Comparison of ENCODE assay signal across 16 cellular contexts in the genomic region with DNA sequence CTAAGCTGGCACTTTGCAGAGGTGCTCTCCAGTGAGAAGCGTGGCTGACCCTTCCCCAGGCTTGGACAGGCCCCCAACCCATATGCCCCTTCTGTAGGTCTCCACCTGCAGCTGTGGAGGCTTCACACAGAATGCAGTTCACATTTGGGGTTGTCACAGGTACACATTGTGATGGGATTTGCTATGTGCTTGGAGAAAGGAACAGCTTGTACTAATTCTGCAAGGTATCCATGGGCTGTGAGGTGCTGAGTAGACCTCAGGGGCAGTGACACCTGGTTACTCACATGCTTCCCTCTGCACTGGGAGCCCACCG.
"Had no signal": no experiment of that assay in that cellular context is flagged by ENCODE, and none has a peak within 500 bp of the region (broad histone marks: within the 10 kb centered on the region; RNA-seq: fewer than 3 reads in every experiment).

No MANE protein-coding gene starts in this region.

- H3K4me1 Mint-ChIP-seq: activated CD4-positive, alpha-beta memory T cell treated with anti-CD3 and anti-CD28 coated beads, Interleukin-2, amount 10 ng/mL, durations not matched to agents 7 days and 5 days; activated naive CD4-positive, alpha-beta T cell treated with anti-CD3 and anti-CD28 coated beads, Interleukin-2, amount 10 ng/mL, durations not matched to agents 7 days and 5 days; naive B cell; stimulated activated effector memory CD8-positive, alpha-beta T cell treated with anti-CD3 and anti-CD28 coated beads, Interleukin-12 subunit alpha, Interleukin-12 subunit beta, amount 100 ng/mL, for 72 hours had no signal

- H3K27me3 Mint-ChIP-seq: activated CD4-positive, alpha-beta memory T cell treated with anti-CD3 and anti-CD28 coated beads, Interleukin-2, amount 10 ng/mL, durations not matched to agents 7 days and 5 days; activated naive CD4-positive, alpha-beta T cell treated with anti-CD3 and anti-CD28 coated beads, Interleukin-2, amount 10 ng/mL, durations not matched to agents 7 days and 5 days; dendritic cell treated with granulocyte-macrophage colony-stimulating factor and Interleukin-4, amounts not matched to agents 40 ng/mL and 50 ng/mL, for 4 days; naive B cell had no signal

- H3K27ac ChIP-seq: psoas muscle had no signal

- ATAC-seq: stimulated activated effector memory CD8-positive, alpha-beta T cell treated with anti-CD3 and anti-CD28 coated beads, Interleukin-12 subunit alpha, Interleukin-12 subunit beta, amount 100 ng/mL, for 72 hours had no signal

- H3K36me3 Mint-ChIP-seq: activated naive CD4-positive, alpha-beta T cell treated with anti-CD3 and anti-CD28 coated beads, Interleukin-2, amount 10 ng/mL, durations not matched to agents 7 days and 5 days; naive B cell; stimulated activated effector memory CD8-positive, alpha-beta T cell treated with anti-CD3 and anti-CD28 coated beads, Interleukin-12 subunit alpha, Interleukin-12 subunit beta, amount 100 ng/mL, for 72 hours had no signal

- H3K4me3 ChIP-seq: body of pancreas, psoas muscle had no signal

- H3K9me3 ChIP-seq: body of pancreas had no signal

- DNase-seq: activated CD4-positive, alpha-beta memory T cell treated with anti-CD3 and anti-CD28 coated beads, Interleukin-2, amount 10 ng/mL, durations not matched to agents 7 days and 5 days; activated CD4-positive, alpha-beta T cell treated with anti-CD3 and anti-CD28 coated beads for 48 hours; activated effector memory CD4-positive, alpha-beta T cell treated with anti-CD3 and anti-CD28 coated beads, Interleukin-2, amount 50 U/mL, for 16 hours; activated naive CD4-positive, alpha-beta T cell treated with anti-CD3 and anti-CD28 coated beads, Interleukin-2, amount 10 ng/mL, durations not matched to agents 7 days and 5 days; activated T-cell treated with anti-CD3 and anti-CD28 coated beads for 4 hours; caudate nucleus; effector CD4-positive, alpha-beta T cell; mesendoderm; naive B cell; stimulated activated CD4-positive, alpha-beta T cell treated with anti-CD3 and anti-CD28 coated beads, Interleukin-1b, Interleukin-23, amount 100 ng/mL, for 48 hours; T-helper 2 cell; trophoblast cell had no signal

- H3K4me3 Mint-ChIP-seq: activated CD4-positive, alpha-beta memory T cell treated with anti-CD3 and anti-CD28 coated beads, Interleukin-2, amount 10 ng/mL, durations not matched to agents 7 days and 5 days; activated naive CD4-positive, alpha-beta T cell treated with anti-CD3 and anti-CD28 coated beads, Interleukin-2, amount 10 ng/mL, durations not matched to agents 7 days and 5 days; dendritic cell treated with granulocyte-macrophage colony-stimulating factor and Interleukin-4, amounts not matched to agents 40 ng/mL and 50 ng/mL, for 4 days; stimulated activated effector memory CD8-positive, alpha-beta T cell treated with anti-CD3 and anti-CD28 coated beads, Interleukin-12 subunit alpha, Interleukin-12 subunit beta, amount 100 ng/mL, for 72 hours had no signal

- H3K4me1 ChIP-seq: psoas muscle had no signal

- H3K27ac Mint-ChIP-seq: activated CD4-positive, alpha-beta memory T cell treated with anti-CD3 and anti-CD28 coated beads, Interleukin-2, amount 10 ng/mL, durations not matched to agents 7 days and 5 days; activated naive CD4-positive, alpha-beta T cell treated with anti-CD3 and anti-CD28 coated beads, Interleukin-2, amount 10 ng/mL, durations not matched to agents 7 days and 5 days; dendritic cell treated with granulocyte-macrophage colony-stimulating factor and Interleukin-4, amounts not matched to agents 40 ng/mL and 50 ng/mL, for 4 days; naive B cell; stimulated activated effector memory CD8-positive, alpha-beta T cell treated with anti-CD3 and anti-CD28 coated beads, Interleukin-12 subunit alpha, Interleukin-12 subunit beta, amount 100 ng/mL, for 72 hours had no signal

- H3K27me3 ChIP-seq: body of pancreas had no signal

- H3K9me3 Mint-ChIP-seq: activated CD4-positive, alpha-beta memory T cell treated with anti-CD3 and anti-CD28 coated beads, Interleukin-2, amount 10 ng/mL, durations not matched to agents 7 days and 5 days; activated naive CD4-positive, alpha-beta T cell treated with anti-CD3 and anti-CD28 coated beads, Interleukin-2, amount 10 ng/mL, durations not matched to agents 7 days and 5 days had no signal
